Comparison of ENCODE assay signal across 1 cellular context in genomic region chr4:138053601-138054322, GRCh38.
TF ChIP-seq lines count a peak whose summit lies in the region.

No MANE protein-coding gene starts in this region.

TF ChIP-seq in HCT116, 20 proteins besides CTCF, POLR2A, EP300 and RAD21 (continued from another document):
- TF ChIP-seq EZH2phosphoT487 (IDR thresholded peaks at IDR 0.05; ENCODE audit: borderline replicate concordance) (no peak), FOSL1 (IDR thresholded peaks at IDR 0.05; ENCODE audit: low read depth) (peak; percentile 90), REST (IDR thresholded peaks at IDR 0.05; ENCODE audit: low read depth) (no peak), CEBPB (IDR thresholded peaks at IDR 0.05; ENCODE audit: low read depth) (peak; percentile 87), SP1 (IDR thresholded peaks at IDR 0.05; ENCODE audit: low read depth) (peak; percentile 71), CBX3 (IDR thresholded peaks at IDR 0.05; ENCODE audit: low read depth) (peak; percentile 63; the same call in 1 of the 2 replicates), ELF1 (IDR thresholded peaks at IDR 0.05; ENCODE audit: borderline replicate concordance, low read depth) (no peak), JUND (IDR thresholded peaks at IDR 0.05) (peak; percentile 89), EGR1 (IDR thresholded peaks at IDR 0.05; ENCODE audit: low read depth) (no peak), SRF (IDR thresholded peaks at IDR 0.05; ENCODE audit: low read depth) (no peak)
